In genomic region chr1:246947255-246947654, GRCh38 we compare ENCODE assay signal across 12 cellular contexts. TPM values are rescaled to one million over a fixed set of nuclear protein-coding genes. Genes with fewer than 3 reads are reported as not detected.
DNase-seq lines count a peak whose midpoint lies in the region; ATAC-seq and TF ChIP-seq lines count a peak whose summit lies in the region.
"Had no signal": no experiment of that assay in that cellular context is flagged by ENCODE, and none has a peak within 500 bp of the region (broad histone marks: within the 10 kb centered on the region; RNA-seq: fewer than 3 reads in every experiment).

No MANE protein-coding gene starts in this region.

- H3K4me1 ChIP-seq in cardiac muscle cell (ENCODE audit: low read depth) (peaks cover 2% of the 10 kb centered on the region), ovary (ENCODE audit: insufficient read depth) (peaks cover 19% of the 10 kb centered on the region)

- H3K27me3 Mint-ChIP-seq in activated naive CD4-positive, alpha-beta T cell treated with anti-CD3 and anti-CD28 coated beads for 36 hours (ENCODE audit: low read depth): no peaks in the 10 kb centered on the region
- H3K27me3 Mint-ChIP-seq: activated naive CD8-positive, alpha-beta T cell had no signal

- H3K27me3 ChIP-seq in cardiac muscle cell: no peaks in the 10 kb centered on the region
- H3K27me3 ChIP-seq in ovary: no peaks in the 10 kb centered on the region

- no peak overlapping the region for H3K4me3 Mint-ChIP-seq in activated naive CD4-positive, alpha-beta T cell treated with anti-CD3 and anti-CD28 coated beads for 36 hours
- H3K4me3 Mint-ChIP-seq: activated naive CD8-positive, alpha-beta T cell had no signal

- POLR2A ChIA-PET in RWPE1 (lab: Yijun Ruan, JAX; ENCODE audit: low non-redundant PET): no interaction called here

- CTCF ChIA-PET in RWPE1 (lab: Yijun Ruan, JAX): interaction anchor here (0.7 kb wide), 1 partner anchor 442 kb away, joined by 4 read pairs; no protein-coding TSS in a partner anchor
- CTCF ChIA-PET in activated naive CD4-positive, alpha-beta T cell treated with anti-CD3 and anti-CD28 coated beads for 36 hours (lab: Charles Lee): no interaction called here

- TF ChIP-seq EP300 in ovary (IDR thresholded peaks at IDR 0.05): peak; percentile 67

- H3K9me3 ChIP-seq in cardiac muscle cell (ENCODE audit: low read depth) (no peaks in the 10 kb centered on the region), ovary (no peaks in the 10 kb centered on the region)

- TF ChIP-seq CTCF in astrocyte of the spinal cord (IDR thresholded peaks at IDR 0.05; ENCODE audit: low read depth, low read length): no peak
- no peak for TF ChIP-seq CTCF in cardiac muscle cell (IDR thresholded peaks at IDR 0.05; ENCODE audit: low read depth, low read length)
- no peak for TF ChIP-seq CTCF in ovary (IDR thresholded peaks at IDR 0.05)
- no peak for TF ChIP-seq CTCF in RWPE1 (conservative IDR thresholded peaks at IDR 0.05; ENCODE audit: low read depth)

- DNase-seq in AG08396 (ENCODE audit: low spot score) (peak; percentile 63), astrocyte of the spinal cord (ENCODE audit: low read depth, low spot score) (peak; percentile 87), cardiac muscle cell (ENCODE audit: low read depth in 1 of 2, low spot score in 1 of 2) (peak in 1 of 2 donors; percentile 93), ovary (peak; percentile 64 to 88 (median 72)), RWPE1 (ENCODE audit: low spot score) (no peak)
- DNase-seq in activated naive CD4-positive, alpha-beta T cell treated with anti-CD3 and anti-CD28 coated beads for 36 hours: no peak
- DNase-seq: NCI-H446 treated with DMSO at 0.1 percent for 48 hours, T1000 had no signal

- H3K36me3 Mint-ChIP-seq in activated naive CD4-positive, alpha-beta T cell treated with anti-CD3 and anti-CD28 coated beads for 36 hours (ENCODE audit: low read depth): no peaks in the 10 kb centered on the region
- H3K36me3 Mint-ChIP-seq: activated naive CD8-positive, alpha-beta T cell had no signal

- ATAC-seq in HG02884 (IDR thresholded peaks at IDR 0.05; ENCODE audit: unreplicated experiment): no peak
- no peak for ATAC-seq in GM18502 (IDR thresholded peaks at IDR 0.05; ENCODE audit: poor library complexity, unreplicated experiment)
- ATAC-seq: HCT116 had no signal

- H3K36me3 ChIP-seq in cardiac muscle cell (no peaks in the 10 kb centered on the region), ovary (no peaks in the 10 kb centered on the region)

- in situ Hi-C loops in astrocyte of the spinal cord (cut with HindIII; ENCODE audit: low sequenced_read_pairs): no loop called here

- no peaks in the 10 kb centered on the region for H3K4me1 Mint-ChIP-seq in activated naive CD4-positive, alpha-beta T cell treated with anti-CD3 and anti-CD28 coated beads for 36 hours (ENCODE audit: low read depth)

- H3K4me3 ChIP-seq in astrocyte of the spinal cord (ENCODE audit: low read depth, low read length): no peak overlapping the region
- no peak overlapping the region for H3K4me3 ChIP-seq in cardiac muscle cell
- H3K4me3 ChIP-seq in ovary: no peak overlapping the region

- WGBS in ovary, 3 donors: 23 to 29% (median 24%) methylated on average over 7 of the region's 7 CpGs

- H3K27ac Mint-ChIP-seq in activated naive CD4-positive, alpha-beta T cell treated with anti-CD3 and anti-CD28 coated beads for 36 hours: no peak overlapping the region
- H3K27ac Mint-ChIP-seq: activated naive CD8-positive, alpha-beta T cell had no signal

- H3K9me3 Mint-ChIP-seq in activated naive CD4-positive, alpha-beta T cell treated with anti-CD3 and anti-CD28 coated beads for 36 hours: no peaks in the 10 kb centered on the region

- TF ChIP-seq POLR2A in ovary (IDR thresholded peaks at IDR 0.05): no peak

- peak overlapping the region; percentile 30 for H3K27ac ChIP-seq in cardiac muscle cell
- H3K27ac ChIP-seq in ovary: peak overlapping the region; percentile 29 to 55
- H3K27ac ChIP-seq in RWPE1: no peak overlapping the region

- intact Hi-C loops in ovary (cut with DNase I): no loop called here
- intact Hi-C loops in activated naive CD4-positive, alpha-beta T cell treated with anti-CD3 and anti-CD28 coated beads for 36 hours (cut with micrococcal nuclease): no loop called here

RNA-seq across cellular contexts. Expression of gene AHCTF1, which starts 15.5 kb away (rescaled TPM):
- total RNA-seq in cardiac muscle cell (11.0 and 19.1 TPM in 2 replicates), ovary (10 to 100 TPM; 34.1 to 60.4 (median 47.8) TPM)
- polyA plus RNA-seq in cardiac muscle cell (6.3 and 12.9 TPM in 2 replicates), ovary (10 to 100 TPM; 18.8 to 20.4 TPM)
- 10 to 100 TPM; 32.1 to 38.8 TPM for total RNA-seq in activated naive CD4-positive, alpha-beta T cell treated with anti-CD3 and anti-CD28 coated beads for 36 hours

Comparison
In these comparisons a context has a peak if more than half of its experiments do, and no peak if none do; other contexts are left out.
1. DNase-seq: peak in AG08396 (single experiment), astrocyte of the spinal cord (single experiment) and ovary (5 of 5); none in RWPE1 (single experiment) and activated naive CD4-positive, alpha-beta T cell treated with anti-CD3 and anti-CD28 coated beads for 36 hours (single experiment).